21 cellular contexts compared by ENCODE assay signal in the genomic region with DNA sequence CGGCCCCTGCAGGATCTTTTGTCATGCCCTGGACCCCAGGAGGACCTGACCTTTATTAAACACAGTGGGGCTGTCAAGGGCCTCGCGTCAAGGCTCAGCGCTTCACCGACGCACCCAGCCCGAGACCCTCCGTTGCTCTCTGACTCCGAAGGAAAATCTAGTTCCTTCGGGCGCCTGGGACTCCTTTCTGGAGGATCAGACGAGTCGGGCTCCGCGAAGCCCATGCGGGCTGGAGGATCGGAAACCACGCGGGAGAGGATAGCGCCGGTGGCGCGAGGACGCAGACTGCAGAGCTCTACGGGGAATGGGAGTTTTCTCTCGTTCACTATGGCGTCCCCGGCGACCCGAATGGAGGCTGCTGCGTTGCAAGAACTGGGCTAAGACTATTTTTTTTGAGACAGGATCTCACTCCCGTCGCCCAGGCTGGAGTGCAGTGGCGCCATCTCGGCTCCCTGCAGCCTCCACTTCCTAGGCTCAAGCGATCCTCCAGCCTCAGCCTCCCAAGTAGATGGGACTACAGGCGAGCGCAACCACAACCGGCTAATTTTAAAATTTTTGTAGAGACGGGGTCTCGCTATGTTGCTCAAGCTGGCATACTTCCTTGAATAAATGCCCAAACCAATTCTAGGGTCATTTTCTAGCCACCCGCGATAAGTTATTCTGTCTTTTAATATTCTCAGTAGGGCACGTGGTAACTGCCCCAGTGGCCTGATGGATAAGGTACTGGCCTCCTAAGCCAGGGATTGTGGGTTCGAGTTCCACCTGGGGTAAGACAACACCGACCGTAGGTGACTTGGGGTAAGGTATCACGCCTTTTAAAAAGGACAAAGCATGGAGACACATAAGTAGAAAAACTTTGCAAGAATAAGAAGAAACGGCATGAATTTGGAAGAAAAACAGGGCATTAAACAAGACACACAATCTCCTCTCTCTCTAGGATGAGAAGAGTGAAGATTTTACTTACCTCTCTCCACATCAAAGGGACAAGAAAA. TPM values are rescaled to one million over a fixed set of nuclear protein-coding genes. Genes with fewer than 3 reads are reported as not detected.
"Had no signal": no experiment of that assay in that cellular context is flagged by ENCODE, and none has a peak within 500 bp of the region (broad histone marks: within the 10 kb centered on the region; RNA-seq: fewer than 3 reads in every experiment).

No MANE protein-coding gene starts in this region.

- H3K4me3 ChIP-seq: cardiac muscle cell, gastroesophageal sphincter, left ventricle myocardium inferior, psoas muscle, tibial nerve had no signal

- H3K36me3 ChIP-seq: cardiac muscle cell, gastroesophageal sphincter, heart left ventricle, left ventricle myocardium inferior, tibial nerve had no signal

- ATAC-seq: activated CD8-positive, alpha-beta memory T cell treated with anti-CD3 and anti-CD28 coated beads, Interleukin-2, amount 10 ng/mL, durations not matched to agents 7 days and 5 days; esophagus mucosa; gastroesophageal sphincter; heart left ventricle; psoas muscle; right cardiac atrium had no signal

- DNase-seq: activated B cell treated with CpG ODN at 0.5 μM for 24 hours; activated CD4-positive, alpha-beta memory T cell treated with anti-CD3 and anti-CD28 coated beads, Interleukin-2, amount 10 ng/mL, durations not matched to agents 7 days and 5 days; activated CD4-positive, alpha-beta T cell treated with anti-CD3 and anti-CD28 coated beads for 4 hours; activated CD8-positive, alpha-beta memory T cell treated with anti-CD3 and anti-CD28 coated beads, Interleukin-2, amount 10 ng/mL, durations not matched to agents 7 days and 5 days; amniotic stem cell; effector CD8-positive, alpha-beta T cell; heart left ventricle; left ventricle myocardium inferior; naive B cell; psoas muscle; right cardiac atrium; small intestine; stimulated activated CD4-positive, alpha-beta T cell treated with anti-CD3 and anti-CD28 coated beads, Interleukin-15, amount 100 ng/mL, for 24 hours; stimulated activated CD4-positive, alpha-beta T cell treated with anti-CD3 and anti-CD28 coated beads, Interleukin-2, amount 100 ng/mL, for 48 hours had no signal

- H3K27ac ChIP-seq: cardiac muscle cell, gastroesophageal sphincter, heart left ventricle, left ventricle myocardium inferior, psoas muscle, tibial nerve had no signal

- H3K9me3 ChIP-seq: heart left ventricle, left ventricle myocardium inferior, psoas muscle had no signal

RNA-seq across cellular contexts. Expression of a gene that starts 5.5 kb away (rescaled TPM):
- total RNA-seq: activated B cell treated with CpG ODN at 0.5 μM for 24 hours; activated CD4-positive, alpha-beta memory T cell treated with anti-CD3 and anti-CD28 coated beads, Interleukin-2, amount 10 ng/mL, durations not matched to agents 7 days and 5 days; activated CD8-positive, alpha-beta memory T cell treated with anti-CD3 and anti-CD28 coated beads, Interleukin-2, amount 10 ng/mL, durations not matched to agents 7 days and 5 days; cardiac muscle cell; esophagus mucosa; gastroesophageal sphincter; heart left ventricle; kidney epithelial cell; left ventricle myocardium inferior; mononuclear cell; omental fat pad; psoas muscle; right cardiac atrium; tibial nerve had no signal
